In the genomic region with DNA sequence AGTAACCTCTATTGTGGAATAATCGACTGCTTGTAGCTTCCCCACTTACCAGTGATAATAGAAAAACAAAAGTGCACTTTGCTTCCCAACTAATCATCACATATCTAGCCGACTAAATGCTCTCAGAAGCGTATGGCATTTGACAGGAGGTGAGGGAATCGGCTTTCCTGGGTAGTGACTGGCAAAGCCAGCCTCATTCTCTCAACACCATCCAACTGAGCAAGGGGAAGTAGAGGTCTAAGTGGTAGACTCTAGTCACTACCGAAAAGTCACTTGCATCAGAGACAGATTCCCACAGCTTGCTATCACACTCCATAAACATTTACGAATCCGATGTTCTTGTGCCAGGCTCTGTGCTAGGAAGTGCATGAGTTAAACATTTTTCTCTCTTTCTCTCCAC, we compare ENCODE assay signal across 2 cellular contexts.
TF ChIP-seq lines count a peak whose summit lies in the region.

No MANE protein-coding gene starts in this region.

TF ChIP-seq in K562, 482 proteins besides CTCF, POLR2A, EP300 and RAD21:
- TF ChIP-seq, protein P1, sequence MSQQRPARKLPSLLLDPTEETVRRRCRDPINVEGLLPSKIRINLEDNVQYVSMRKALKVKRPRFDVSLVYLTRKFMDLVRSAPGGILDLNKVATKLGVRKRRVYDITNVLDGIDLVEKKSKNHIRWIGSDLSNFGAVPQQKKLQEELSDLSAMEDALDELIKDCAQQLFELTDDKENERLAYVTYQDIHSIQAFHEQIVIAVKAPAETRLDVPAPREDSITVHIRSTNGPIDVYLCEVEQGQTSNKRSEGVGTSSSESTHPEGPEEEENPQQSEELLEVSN (IDR thresholded peaks at IDR 0.05; ENCODE audit: borderline replicate concordance in 1 of 2, extremely low read depth in 1 of 2, insufficient read depth in 1 of 2, insufficient read length in 1 of 2, low read depth in 1 of 2, low read length in 1 of 2, poor library complexity in 1 of 2, severe bottlenecking in 1 of 2), result no peak
- TF ChIP-seq FOXJ2 (tag; IDR thresholded peaks at IDR 0.05), result no peak
- TF ChIP-seq ARHGAP35 (IDR thresholded peaks at IDR 0.05; ENCODE audit: partially characterized antibody), result no peak
- no peak for TF ChIP-seq PRMT5 (CRISPR knock-in tag; IDR thresholded peaks at IDR 0.05)
- TF ChIP-seq SMARCA5 (IDR thresholded peaks at IDR 0.05), result no peak
- no peak for TF ChIP-seq HDAC1 (IDR thresholded peaks at IDR 0.05)
- TF ChIP-seq ZNF41 (CRISPR knock-in tag; conservative IDR thresholded peaks at IDR 0.05), result no peak
- TF ChIP-seq, protein P2, sequence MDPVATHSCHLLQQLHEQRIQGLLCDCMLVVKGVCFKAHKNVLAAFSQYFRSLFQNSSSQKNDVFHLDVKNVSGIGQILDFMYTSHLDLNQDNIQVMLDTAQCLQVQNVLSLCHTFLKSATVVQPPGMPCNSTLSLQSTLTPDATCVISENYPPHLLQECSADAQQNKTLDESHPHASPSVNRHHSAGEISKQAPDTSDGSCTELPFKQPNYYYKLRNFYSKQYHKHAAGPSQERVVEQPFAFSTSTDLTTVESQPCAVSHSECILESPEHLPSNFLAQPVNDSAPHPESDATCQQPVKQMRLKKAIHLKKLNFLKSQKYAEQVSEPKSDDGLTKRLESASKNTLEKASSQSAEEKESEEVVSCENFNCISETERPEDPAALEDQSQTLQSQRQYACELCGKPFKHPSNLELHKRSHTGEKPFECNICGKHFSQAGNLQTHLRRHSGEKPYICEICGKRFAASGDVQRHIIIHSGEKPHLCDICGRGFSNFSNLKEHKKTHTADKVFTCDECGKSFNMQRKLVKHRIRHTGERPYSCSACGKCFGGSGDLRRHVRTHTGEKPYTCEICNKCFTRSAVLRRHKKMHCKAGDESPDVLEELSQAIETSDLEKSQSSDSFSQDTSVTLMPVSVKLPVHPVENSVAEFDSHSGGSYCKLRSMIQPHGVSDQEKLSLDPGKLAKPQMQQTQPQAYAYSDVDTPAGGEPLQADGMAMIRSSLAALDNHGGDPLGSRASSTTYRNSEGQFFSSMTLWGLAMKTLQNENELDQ (CRISPR knock-in tag; IDR thresholded peaks at IDR 0.05; ENCODE audit: borderline replicate concordance), result no peak
- TF ChIP-seq, protein P3, sequence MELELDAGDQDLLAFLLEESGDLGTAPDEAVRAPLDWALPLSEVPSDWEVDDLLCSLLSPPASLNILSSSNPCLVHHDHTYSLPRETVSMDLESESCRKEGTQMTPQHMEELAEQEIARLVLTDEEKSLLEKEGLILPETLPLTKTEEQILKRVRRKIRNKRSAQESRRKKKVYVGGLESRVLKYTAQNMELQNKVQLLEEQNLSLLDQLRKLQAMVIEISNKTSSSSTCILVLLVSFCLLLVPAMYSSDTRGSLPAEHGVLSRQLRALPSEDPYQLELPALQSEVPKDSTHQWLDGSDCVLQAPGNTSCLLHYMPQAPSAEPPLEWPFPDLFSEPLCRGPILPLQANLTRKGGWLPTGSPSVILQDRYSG (tag; conservative IDR thresholded peaks at IDR 0.05; ENCODE audit: low read depth), result no peak
- TF ChIP-seq ZNF212 (CRISPR knock-in tag; IDR thresholded peaks at IDR 0.05), result no peak

TF ChIP-seq in SK-N-SH, 30 proteins besides CTCF, POLR2A, EP300 and RAD21:
- TF ChIP-seq ELF1 (IDR thresholded peaks at IDR 0.05), result no peak
- no peak for TF ChIP-seq FOXJ3 (CRISPR knock-in tag; IDR thresholded peaks at IDR 0.05)
- no peak for TF ChIP-seq TCF12 (IDR thresholded peaks at IDR 0.05)
